20 cellular contexts compared by ENCODE assay signal in genomic region chr13:43020794-43021193, GRCh38. TPM values are rescaled to one million over a fixed set of nuclear protein-coding genes. Genes with fewer than 3 reads are reported as not detected.
DNase-seq lines count a peak whose midpoint lies in the region; ATAC-seq and TF ChIP-seq lines count a peak whose summit lies in the region.
"Had no signal": no experiment of that assay in that cellular context is flagged by ENCODE, and none has a peak within 500 bp of the region (broad histone marks: within the 10 kb centered on the region; RNA-seq: fewer than 3 reads in every experiment).

No MANE protein-coding gene starts in this region.

- DNase-seq in NCI-H69 (lab: John Stamatoyannopoulos, UW) (peak; percentile 28), left colon (no peak), trophoblast cell (no peak), transverse colon (no peak)
- DNase-seq: Caco-2; CD4-positive, CD25-positive, alpha-beta regulatory T cell; CD8-positive, alpha-beta T cell; DMS153; DMS79; EL; GDM1; GOT3; HFFc6 had no signal

- peaks cover 32% of the 10 kb centered on the region for H3K79me1 ChIP-seq in trophoblast cell (ENCODE audit: low read length)

- no peak overlapping the region for H4K12ac ChIP-seq in trophoblast cell (ENCODE audit: low read depth, low read length)

- H3K4me1 ChIP-seq in trophoblast cell (ENCODE audit: control insufficient read depth in 1 of 2, insufficient read depth in 2 of 2, low read length in 2 of 2) (peaks cover 8 to 13% of the 10 kb centered on the region in 2 experiments), transverse colon (peaks cover 2 to 28% (median 10%) of the 10 kb centered on the region in 4 donors)
- H3K4me1 ChIP-seq: BLaER1 had no signal

- no peak overlapping the region for H3K23ac ChIP-seq in trophoblast cell (ENCODE audit: low read length)

- WGBS in trophoblast cell (ENCODE audit: extremely low coverage, insufficient coverage, insufficient read length), result no CpG with 5 or more reads among the region's 1 CpG
- 73 to 78% methylated on average over 1 of the region's 1 CpG for WGBS in transverse colon (ENCODE audit: low coverage in 1 of 2), 2 donors

- no peaks in the 10 kb centered on the region for H3K27me3 ChIP-seq in trophoblast cell (ENCODE audit: insufficient read depth, low read length)
- no peaks in the 10 kb centered on the region for H3K27me3 ChIP-seq in transverse colon

- H3K9me3 ChIP-seq in trophoblast cell (ENCODE audit: insufficient read depth, low read depth, low read length), result peaks cover 4% of the 10 kb centered on the region
- no peaks in the 10 kb centered on the region for H3K9me3 ChIP-seq in transverse colon

- H3K27ac ChIP-seq in trophoblast cell (ENCODE audit: low read depth, low read length) (peak overlapping the region; percentile 85), transverse colon (no peak overlapping the region)
- H3K27ac ChIP-seq: BLaER1, C4-2B had no signal

- H3K4me3 ChIP-seq in trophoblast cell (ENCODE audit: low read depth, low read length) (no peak overlapping the region), transverse colon (no peak overlapping the region)
- H3K4me3 ChIP-seq: BLaER1, GM12878, HAP-1 had no signal

- H2AK5ac ChIP-seq in trophoblast cell (ENCODE audit: low read length), result no peak overlapping the region

- H2BK120ac ChIP-seq in trophoblast cell (ENCODE audit: insufficient read depth, low read length, poor library complexity), result no peak overlapping the region

- no peak overlapping the region for H3K4me2 ChIP-seq in trophoblast cell (ENCODE audit: low read length)
- H3K4me2 ChIP-seq: BLaER1 had no signal

- intact Hi-C loops in left colon (cut with DNase I, micrococcal nuclease) (no loop called here), transverse colon (cut with DNase I; ENCODE audit: low total_unique reads) (no loop called here)

- in situ Hi-C loops in transverse colon (cut with MboI; ENCODE audit: low pct_ligation_motif_present in 1 of 4, low pct_unique_long_range_greater_than_20kb in 1 of 4, low sequenced_read_pairs in 3 of 4), result no loop called here

- H3K9ac ChIP-seq in trophoblast cell (ENCODE audit: low read length), result no peak overlapping the region
- H3K9ac ChIP-seq: BLaER1 had no signal

- H3K36me3 ChIP-seq in trophoblast cell (ENCODE audit: control insufficient read depth in 1 of 2, insufficient read depth in 2 of 2, low read length in 2 of 2) (no peaks in the 10 kb centered on the region), transverse colon (no peaks in the 10 kb centered on the region)
- H3K36me3 ChIP-seq: BLaER1, HAP-1 had no signal

- H2BK12ac ChIP-seq in trophoblast cell (ENCODE audit: low read length), result no peak overlapping the region

- no peak overlapping the region for H2AFZ ChIP-seq in trophoblast cell (ENCODE audit: insufficient read depth, low read length, poor library complexity)

- TF ChIP-seq CTCF in transverse colon (IDR thresholded peaks at IDR 0.05), result no peak

- H3K79me2 ChIP-seq in trophoblast cell (ENCODE audit: control insufficient read depth, insufficient read depth, low read length, poor library complexity), result no peaks in the 10 kb centered on the region

- ATAC-seq in left colon (peak; percentile 16), HG02623 (IDR thresholded peaks at IDR 0.05; ENCODE audit: unreplicated experiment) (no peak), GM18873 (IDR thresholded peaks at IDR 0.05; ENCODE audit: low FRiP score, unreplicated experiment) (no peak)
- ATAC-seq: CD8-positive, alpha-beta T cell; GM12878 had no signal

- H4K8ac ChIP-seq in trophoblast cell (ENCODE audit: low read depth, low read length), result no peak overlapping the region

- TF ChIP-seq POLR2A in transverse colon (IDR thresholded peaks at IDR 0.05), result no peak

- no peak overlapping the region for H3K4ac ChIP-seq in trophoblast cell (ENCODE audit: low read depth, low read length)

- no peak overlapping the region for H2BK5ac ChIP-seq in trophoblast cell (ENCODE audit: low read depth, low read length, poor library complexity)

- TF ChIP-seq EP300 in transverse colon (IDR thresholded peaks at IDR 0.05; ENCODE audit: low read depth), result no peak

- H3K14ac ChIP-seq in trophoblast cell (ENCODE audit: low read length), result no peak overlapping the region

- no peak overlapping the region for H3K18ac ChIP-seq in trophoblast cell (ENCODE audit: low read length)

- no peak overlapping the region for H4K91ac ChIP-seq in trophoblast cell (ENCODE audit: low read depth, low read length)

RNA-seq across cellular contexts. Expression of gene DNAJC15, which starts 2.6 kb away (rescaled TPM):
- total RNA-seq in left colon (10 to 100 TPM; 22.8 to 29.2 TPM), transverse colon (10 to 100 TPM; 10.5 to 18.3 (median 11.4) TPM)
- 13.2 and 13.3 TPM in 2 replicates for polyA plus RNA-seq in trophoblast cell (2013)

RNA-seq across cellular contexts. Expression of gene EPSTI1, which starts 28.8 kb away (rescaled TPM):
- total RNA-seq in left colon (10 to 100 TPM in 1 of 2 donors, 1 to 10 TPM in 1; 9.4 to 24.2 TPM), transverse colon (100 to 1,000 TPM in 1 of 4 donors, 10 to 100 TPM in 3; 13.1 to 145 (median 18.7) TPM)
- 20.9 and 23.0 TPM in 2 replicates for polyA plus RNA-seq in trophoblast cell (2013)
- total RNA-seq: A673 had no signal
